Comparison of ENCODE assay signal across 8 cellular contexts in the genomic region with DNA sequence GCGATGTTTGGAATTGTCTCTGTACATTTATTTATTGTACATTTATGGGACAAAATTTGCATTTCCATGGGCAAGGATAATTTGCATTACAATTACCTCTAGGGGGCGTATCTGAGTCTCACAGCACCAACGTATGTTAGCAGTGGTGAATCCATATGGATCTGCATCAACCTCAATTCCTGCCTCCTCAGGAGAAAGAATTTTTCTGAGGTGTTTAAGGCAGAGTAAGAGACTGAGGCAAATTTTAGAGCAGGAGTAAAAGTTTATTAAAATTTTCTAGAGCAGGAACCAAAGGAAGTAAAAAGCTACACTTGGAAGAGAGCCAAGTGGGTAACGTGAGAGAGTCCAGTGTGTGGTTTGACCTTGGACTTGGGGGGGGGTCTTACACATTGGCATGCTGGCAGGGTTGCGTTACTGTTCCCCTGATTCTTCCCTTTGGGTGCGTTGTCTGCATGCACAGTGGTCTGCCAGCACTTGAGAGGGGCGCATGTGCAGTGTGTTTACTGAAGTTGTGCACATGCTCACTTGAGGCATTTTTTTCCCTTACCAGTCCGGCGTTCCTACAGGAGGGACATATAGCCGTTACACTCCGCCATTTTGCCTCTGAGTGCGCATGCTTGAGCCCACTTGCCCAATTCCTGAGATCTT. TPM values are rescaled to one million over a fixed set of nuclear protein-coding genes. Genes with fewer than 3 reads are reported as not detected.
DNase-seq lines count a peak whose midpoint lies in the region; ATAC-seq and TF ChIP-seq lines count a peak whose summit lies in the region.

No MANE protein-coding gene starts in this region.

- H3K4me3 Mint-ChIP-seq in nephron progenitor cell: no peak overlapping the region

- H3K4me3 ChIP-seq in heart right ventricle (no peak overlapping the region), coronary artery (no peak overlapping the region)

- peaks cover 6% of the 10 kb centered on the region for H3K27me3 Mint-ChIP-seq in nephron progenitor cell (ENCODE audit: low read depth, poor library complexity)

- ATAC-seq in heart right ventricle (peak in 5 of 8 donors; percentile 37 to 69 (median 44)), Right ventricle myocardium superior (ENCODE audit: poor library complexity) (no peak)

- peaks cover 20% of the 10 kb centered on the region for H3K4me1 Mint-ChIP-seq in nephron progenitor cell

- H3K27ac ChIP-seq in heart right ventricle (no peak overlapping the region), coronary artery (no peak overlapping the region)

- no peaks in the 10 kb centered on the region for H3K27me3 ChIP-seq in heart right ventricle

- H3K4me1 ChIP-seq in heart right ventricle: peaks cover 0 to 23% (median 0%) of the 10 kb centered on the region in 9 donors

- TF ChIP-seq CTCF in heart right ventricle (IDR thresholded peaks at IDR 0.05) (peak; percentile 54 to 84 (median 74)), coronary artery (IDR thresholded peaks at IDR 0.05) (peak; percentile 57), nephron progenitor cell (IDR thresholded peaks at IDR 0.05) (peak; percentile 69)

- DNase-seq in heart right ventricle (no peak), Right ventricle myocardium superior (no peak), NCI-H748 treated with DMSO at 0.1 percent for 48 hours (lab: John Stamatoyannopoulos, UW) (peak; percentile 44), coronary artery (ENCODE audit: low spot score) (no peak), nephron progenitor cell (peak; percentile 13), NCI-H345 (lab: John Stamatoyannopoulos, UW) (no peak), GM19238 (ENCODE audit: insufficient read length, low spot score) (no peak), NK-92 (lab: John Stamatoyannopoulos, UW; ENCODE audit: unreplicated experiment) (no peak)

- H3K9me3 Mint-ChIP-seq in nephron progenitor cell: no peaks in the 10 kb centered on the region

- intact Hi-C loops in heart right ventricle (cut with DNase I) (loop anchor here in 5 of 10 donors (5.0 to 10.0 kb wide), 4 partner anchors 45 to 95 kb away; a partner anchor contains a TSS), Right ventricle myocardium superior (cut with DNase I) (no loop called here)

- no peaks in the 10 kb centered on the region for H3K9me3 ChIP-seq in heart right ventricle

- no peak overlapping the region for H3K27ac Mint-ChIP-seq in nephron progenitor cell

- no peaks in the 10 kb centered on the region for H3K36me3 ChIP-seq in heart right ventricle

- 62 to 63% methylated on average over 12 of the region's 12 CpGs for WGBS in heart right ventricle, 2 donors

- no peaks in the 10 kb centered on the region for H3K36me3 Mint-ChIP-seq in nephron progenitor cell (ENCODE audit: low read depth)

RNA-seq across cellular contexts. Expression of a gene that starts 21.0 kb away (rescaled TPM):
- total RNA-seq in heart right ventricle (10 to 100 TPM; 45.4 to 60.7 (median 52.1) TPM), Right ventricle myocardium superior (53.3 TPM)
- polyA plus RNA-seq in heart right ventricle: 10 to 100 TPM; 17.6 to 24.1 TPM

RNA-seq across cellular contexts. Expression of a gene that starts 45.3 kb away (rescaled TPM):
- total RNA-seq in heart right ventricle (100 to 1,000 TPM; 532 to 861 (median 668) TPM), Right ventricle myocardium superior (837 TPM)
- polyA plus RNA-seq in heart right ventricle: 100 to 1,000 TPM; 360 to 823 TPM

Comparison
In these comparisons a context has a peak if more than half of its experiments do, and no peak if none do; other contexts are left out.
1. DNase-seq: peak in NCI-H748 treated with DMSO at 0.1 percent for 48 hours (single experiment) and nephron progenitor cell (single experiment); none in heart right ventricle (0 of 2), Right ventricle myocardium superior (single experiment), coronary artery (single experiment), NCI-H345 (single experiment), GM19238 (single experiment) and NK-92 (single experiment).
2. Peak in every context shown above with its lines, with median percentiles within 50 percentile points of each other: CTCF ChIP-seq.